ENCODE assay signal across 29 cellular contexts in the genomic region with DNA sequence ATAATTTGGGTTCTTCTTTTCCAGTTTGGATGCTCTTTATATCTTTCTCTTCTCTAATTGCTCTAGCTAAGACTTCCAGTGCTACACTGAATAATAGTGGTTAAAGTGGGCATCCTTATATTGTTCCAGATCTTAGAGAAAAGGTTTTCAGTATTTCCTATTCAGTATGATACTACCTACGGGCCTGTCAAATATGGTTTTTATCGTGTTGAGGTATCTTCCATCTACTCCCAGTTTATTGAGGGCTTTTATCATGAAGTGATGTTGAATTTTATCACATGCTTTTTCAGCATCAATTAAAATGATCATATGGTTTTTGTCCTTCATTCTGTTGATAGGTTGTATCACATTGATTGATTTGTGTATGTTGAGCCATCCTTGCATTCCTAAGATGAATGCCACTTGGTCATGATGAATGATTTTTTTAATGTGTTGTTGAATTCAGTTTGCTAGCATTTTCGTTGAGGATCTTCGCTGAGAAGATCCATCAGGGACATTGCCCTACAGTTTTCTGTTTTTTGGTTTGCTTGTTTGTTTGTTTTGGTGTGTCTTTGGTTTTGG. TPM values are rescaled to one million over a fixed set of nuclear protein-coding genes. Genes with fewer than 3 reads are reported as not detected.
"Had no signal": no experiment of that assay in that cellular context is flagged by ENCODE, and none has a peak within 500 bp of the region (broad histone marks: within the 10 kb centered on the region; RNA-seq: fewer than 3 reads in every experiment).

No MANE protein-coding gene starts in this region.

- DNase-seq: activated B cell treated with CpG ODN at 0.5 μM for 24 hours; activated CD4-positive, alpha-beta T cell treated with anti-CD3 and anti-CD28 coated beads for 4 hours; activated CD4-positive, CD25-positive, alpha-beta regulatory T cell treated with anti-CD3 and anti-CD28 coated beads, Interleukin-2, amount 50 U/mL, for 72 hours; activated CD8-positive, alpha-beta T cell treated with anti-CD3 and anti-CD28 coated beads for 36 hours; activated effector memory CD4-positive, alpha-beta T cell treated with anti-CD3 and anti-CD28 coated beads, Interleukin-2, amount 50 U/mL, for 16 hours; activated naive CD4-positive, alpha-beta T cell; activated naive CD4-positive, alpha-beta T cell treated with anti-CD3 and anti-CD28 coated beads, Interleukin-2, amount 50 U/mL, for 16 hours; activated naive CD8-positive, alpha-beta T cell treated with anti-CD3 and anti-CD28 coated beads for 36 hours; activated T-cell treated with anti-CD3 and anti-CD28 coated beads, Interleukin-2, amount 50 U/mL, for 1 hour; activated T-cell treated with anti-CD3 and anti-CD28 coated beads, Interleukin-2, amount 50 U/mL, for 72 hours; amniotic stem cell; aorta; brain microvascular endothelial cell; central memory CD4-positive, alpha-beta T cell; NCI-H1092 treated with DMSO at 0.1 percent for 48 hours; NCI-H146; NCI-H2029 treated with DMSO at 0.1 percent for 48 hours; NCI-H2171; NCI-H510A; NCI-H526; NCI-H748 treated with DMSO at 0.1 percent for 48 hours; NK-92 treated with Interleukin-12 subunit alpha and Interleukin-12 subunit beta, amount 100 ng/mL, for 24 hours; PC-9; Right ventricle myocardium superior; SW 1271; T-helper 1 cell; T-helper 9 cell had no signal

- H3K27me3 Mint-ChIP-seq: activated B cell treated with CpG ODN at 0.5 μM for 24 hours; activated naive CD8-positive, alpha-beta T cell treated with anti-CD3 and anti-CD28 coated beads for 36 hours had no signal

- H3K4me3 Mint-ChIP-seq: activated B cell treated with CpG ODN at 0.5 μM for 24 hours; activated CD8-positive, alpha-beta T cell treated with anti-CD3 and anti-CD28 coated beads for 36 hours; activated naive CD8-positive, alpha-beta T cell treated with anti-CD3 and anti-CD28 coated beads for 36 hours; activated T-cell treated with anti-CD3 and anti-CD28 coated beads, Interleukin-2, amount 50 U/mL, for 72 hours; activated T-helper 17 cell treated with anti-CD3 and anti-CD28 coated beads, Interleukin-2, amount 50 U/mL, for 72 hours had no signal

- H3K27ac Mint-ChIP-seq: activated CD8-positive, alpha-beta T cell treated with anti-CD3 and anti-CD28 coated beads for 36 hours; activated naive CD8-positive, alpha-beta T cell treated with anti-CD3 and anti-CD28 coated beads for 36 hours; activated T-cell treated with anti-CD3 and anti-CD28 coated beads, Interleukin-2, amount 50 U/mL, for 72 hours; activated T-helper 17 cell treated with anti-CD3 and anti-CD28 coated beads, Interleukin-2, amount 50 U/mL, for 72 hours had no signal

RNA-seq across cellular contexts. Expression of a gene that starts 3.0 kb away (rescaled TPM):
- total RNA-seq: aorta, M059J, Right ventricle myocardium superior had no signal
- polyA plus RNA-seq: aorta had no signal

RNA-seq across cellular contexts. Expression of a gene that starts 50.8 kb away (rescaled TPM):
- polyA plus RNA-seq: aorta had no signal
